In the genomic region with DNA sequence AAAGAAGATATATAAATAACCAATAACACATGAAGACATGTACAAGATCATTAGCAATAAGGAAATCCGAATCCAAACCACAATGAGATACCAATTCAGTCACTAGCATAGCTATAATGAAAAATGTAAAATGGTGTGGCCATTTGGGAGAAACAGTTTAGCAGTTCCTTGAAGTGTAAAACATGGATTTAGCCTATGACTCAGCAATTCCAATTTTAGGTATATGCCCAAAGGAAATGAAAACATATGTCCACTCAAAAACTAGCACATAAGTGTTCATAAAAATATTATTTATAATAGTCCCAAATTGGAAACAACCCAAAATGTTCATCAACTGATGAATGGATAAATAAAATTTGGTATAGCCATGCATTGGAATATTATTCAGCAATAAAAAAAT, we compare ENCODE assay signal across 26 cellular contexts.
"Had no signal": no experiment of that assay in that cellular context is flagged by ENCODE, and none has a peak within 500 bp of the region (broad histone marks: within the 10 kb centered on the region; RNA-seq: fewer than 3 reads in every experiment).

No MANE protein-coding gene starts in this region.

- DNase-seq: effector CD8-positive, alpha-beta T cell; effector memory CD8-positive, alpha-beta T cell; endodermal cell; erythroblast; esophagus squamous epithelium; foreskin fibroblast; foreskin melanocyte; gastrocnemius medialis; glutamatergic neuron; head of caudate nucleus; heart right ventricle; hippocampal formation; left cardiac atrium; left lung; left ventricle myocardium superior; lower lobe of right lung; mesenchymal stem cell; mucosa of descending colon; naive B cell; naive thymus-derived CD8-positive, alpha-beta T cell had no signal

- H3K9me3 ChIP-seq: esophagus squamous epithelium, gastrocnemius medialis, heart right ventricle, left lung, lower lobe of right lung, mucosa of descending colon had no signal

- H3K27ac ChIP-seq: coronary artery, epithelial cell of prostate, esophagus squamous epithelium, gastrocnemius medialis, heart right ventricle, left lung, lower lobe of right lung had no signal

- H3K4me1 ChIP-seq: esophagus squamous epithelium, gastrocnemius medialis, heart right ventricle, left lung, lower lobe of right lung had no signal

- FAIRE-seq: endometrium, islet of Langerhans, keratinocyte had no signal

- H3K36me3 ChIP-seq: esophagus squamous epithelium, gastrocnemius medialis, heart right ventricle, left lung, lower lobe of right lung had no signal

- ATAC-seq: effector memory CD8-positive, alpha-beta T cell; esophagus mucosa; gastrocnemius medialis; heart right ventricle; left cardiac atrium; left lung; left ventricle myocardium superior; lower lobe of right lung; mucosa of descending colon; naive thymus-derived CD8-positive, alpha-beta T cell had no signal

- H3K27me3 ChIP-seq: esophagus squamous epithelium, gastrocnemius medialis, heart right ventricle, left lung had no signal

- H3K4me3 ChIP-seq: coronary artery, esophagus squamous epithelium, gastrocnemius medialis, heart right ventricle, left lung, lower lobe of right lung, mucosa of descending colon had no signal
